In genomic region chr6:25641940-25642666, GRCh38 we compare ENCODE assay signal across 28 cellular contexts. TPM values are rescaled to one million over a fixed set of nuclear protein-coding genes. Genes with fewer than 3 reads are reported as not detected.
"Had no signal": no experiment of that assay in that cellular context is flagged by ENCODE, and none has a peak within 500 bp of the region (broad histone marks: within the 10 kb centered on the region; RNA-seq: fewer than 3 reads in every experiment).

No MANE protein-coding gene starts in this region.

- DNase-seq: activated CD4-positive, alpha-beta memory T cell treated with anti-CD3 and anti-CD28 coated beads, Interleukin-2, amount 10 ng/mL, durations not matched to agents 7 days and 5 days; activated CD4-positive, alpha-beta T cell treated with anti-CD3 and anti-CD28 coated beads for 1 hour; activated CD4-positive, alpha-beta T cell treated with anti-CD3 and anti-CD28 coated beads, Interleukin-2, amount 10 ng/mL, durations not matched to agents 7 days and 5 days; activated CD8-positive, alpha-beta memory T cell treated with anti-CD3 and anti-CD28 coated beads, Interleukin-2, amount 50 U/mL, for 48 hours; activated gamma-delta T cell treated with Interleukin-2 at 50 U/mL for 16 hours; activated T-cell treated with anti-CD3 and anti-CD28 coated beads, Interleukin-2, amount 50 U/mL, for 24 hours; dermis blood vessel endothelial cell; effector CD4-positive, alpha-beta T cell; esophagus squamous epithelium; foreskin melanocyte; heart right ventricle; left ventricle myocardium inferior; mammary epithelial cell; nephron progenitor cell; right cardiac atrium; spleen; stimulated activated CD4-positive, alpha-beta T cell treated with anti-CD3 and anti-CD28 coated beads, Interleukin-2, amount 100 ng/mL, for 48 hours; T-helper 2 cell; trophoblast cell had no signal

- H3K36me3 ChIP-seq: esophagus squamous epithelium, heart right ventricle, left ventricle myocardium inferior, neutrophil, spleen, thoracic aorta had no signal

- H3K4me3 ChIP-seq: esophagus squamous epithelium, heart right ventricle, left ventricle myocardium inferior, spleen, thoracic aorta had no signal

- H3K27ac ChIP-seq: esophagus squamous epithelium, heart right ventricle, left ventricle myocardium inferior, neutrophil, spleen, thoracic aorta had no signal

- H3K4me1 ChIP-seq: esophagus squamous epithelium, heart right ventricle, left ventricle myocardium inferior, spleen had no signal

- H3K9me3 ChIP-seq: esophagus squamous epithelium, left ventricle myocardium inferior, neutrophil, thoracic aorta had no signal

- ATAC-seq: activated naive CD4-positive, alpha-beta T cell treated with anti-CD3 and anti-CD28 coated beads, Interleukin-2, amount 50 U/mL, for 72 hours; heart right ventricle; right cardiac atrium; stimulated activated effector memory CD8-positive, alpha-beta T cell treated with anti-CD3 and anti-CD28 coated beads, Interleukin-12 subunit alpha, Interleukin-12 subunit beta, amount 100 ng/mL, for 72 hours; WTC11 had no signal

RNA-seq across cellular contexts. Expression of gene SCGN, which starts 9.9 kb away (rescaled TPM):
- total RNA-seq: activated CD4-positive, alpha-beta memory T cell treated with anti-CD3 and anti-CD28 coated beads, Interleukin-2, amount 10 ng/mL, durations not matched to agents 7 days and 5 days; activated CD4-positive, alpha-beta T cell treated with anti-CD3 and anti-CD28 coated beads, Interleukin-2, amount 10 ng/mL, durations not matched to agents 7 days and 5 days; activated naive CD4-positive, alpha-beta T cell treated with anti-CD3 and anti-CD28 coated beads, Interleukin-2, amount 50 U/mL, for 72 hours; bronchial epithelial cell; esophagus squamous epithelium; glomerular endothelial cell; mammary epithelial cell; osteocyte; pulmonary artery endothelial cell; spleen; WTC11 had no signal
